In the genomic region with DNA sequence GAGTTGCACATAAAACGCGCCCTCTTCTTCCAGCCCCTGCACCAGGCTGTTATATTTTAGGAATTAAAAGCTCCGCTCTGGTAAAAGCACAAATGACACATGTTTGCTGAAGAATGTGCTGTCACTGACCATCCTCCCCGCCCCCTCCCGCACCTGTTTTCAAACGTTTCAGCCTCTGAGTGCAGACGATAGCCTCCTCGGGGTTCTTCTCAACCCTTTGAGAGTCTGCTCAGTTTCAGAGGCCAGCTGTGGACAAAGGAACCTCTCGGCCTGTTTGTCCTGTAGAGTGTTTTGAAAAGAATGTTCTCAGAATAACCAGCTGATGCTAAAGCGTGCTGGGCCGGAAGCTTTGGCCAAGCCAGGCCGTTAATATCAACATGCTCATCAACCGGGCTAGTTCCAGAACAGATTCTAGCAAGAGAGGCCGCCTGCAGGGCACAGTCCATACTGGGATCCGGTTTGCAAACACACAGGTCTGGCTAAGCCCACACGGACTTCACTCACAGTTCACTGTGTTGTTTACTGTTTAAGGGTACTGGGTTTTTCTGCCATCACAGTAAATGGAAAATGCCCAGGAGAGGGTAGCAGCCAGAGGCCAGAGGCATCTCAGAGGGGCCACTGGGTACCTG, we compare ENCODE assay signal across 2 cellular contexts.
A peak's percentile ranks its signal among the peaks of the same experiment; 100 is the strongest.
TF ChIP-seq lines count a peak whose summit lies in the region.

No MANE protein-coding gene starts in this region.

TF ChIP-seq in HCT116, 20 proteins besides CTCF, POLR2A, EP300 and RAD21:
- TF ChIP-seq TCF7L2 (IDR thresholded peaks at IDR 0.05; ENCODE audit: borderline replicate concordance, extremely low read depth, insufficient read depth, insufficient read length), result no peak
- TF ChIP-seq FOSL1 (IDR thresholded peaks at IDR 0.05; ENCODE audit: low read depth), result no peak
- TF ChIP-seq ZBTB33 (IDR thresholded peaks at IDR 0.05; ENCODE audit: extremely low read depth, insufficient replicate concordance, low read length), result no peak
- TF ChIP-seq ZFX (IDR thresholded peaks at IDR 0.05), result no peak
TF ChIP-seq in HCT116: peak in this region for 0.

TF ChIP-seq in HepG2, 621 proteins besides CTCF, POLR2A, EP300 and RAD21 (continues in another document):
- TF ChIP-seq ZNF576 (CRISPR knock-in tag; IDR thresholded peaks at IDR 0.05), result no peak
- TF ChIP-seq KLF6 (CRISPR knock-in tag; IDR thresholded peaks at IDR 0.05), result no peak
- peak; percentile 48; the same call in 1 of the 2 replicates for TF ChIP-seq MXD4 (CRISPR knock-in tag; IDR thresholded peaks at IDR 0.05)
- peak; percentile 34 for TF ChIP-seq ZEB1 (IDR thresholded peaks at IDR 0.05; ENCODE audit: insufficient replicate concordance, low read depth)
- TF ChIP-seq, protein P1, sequence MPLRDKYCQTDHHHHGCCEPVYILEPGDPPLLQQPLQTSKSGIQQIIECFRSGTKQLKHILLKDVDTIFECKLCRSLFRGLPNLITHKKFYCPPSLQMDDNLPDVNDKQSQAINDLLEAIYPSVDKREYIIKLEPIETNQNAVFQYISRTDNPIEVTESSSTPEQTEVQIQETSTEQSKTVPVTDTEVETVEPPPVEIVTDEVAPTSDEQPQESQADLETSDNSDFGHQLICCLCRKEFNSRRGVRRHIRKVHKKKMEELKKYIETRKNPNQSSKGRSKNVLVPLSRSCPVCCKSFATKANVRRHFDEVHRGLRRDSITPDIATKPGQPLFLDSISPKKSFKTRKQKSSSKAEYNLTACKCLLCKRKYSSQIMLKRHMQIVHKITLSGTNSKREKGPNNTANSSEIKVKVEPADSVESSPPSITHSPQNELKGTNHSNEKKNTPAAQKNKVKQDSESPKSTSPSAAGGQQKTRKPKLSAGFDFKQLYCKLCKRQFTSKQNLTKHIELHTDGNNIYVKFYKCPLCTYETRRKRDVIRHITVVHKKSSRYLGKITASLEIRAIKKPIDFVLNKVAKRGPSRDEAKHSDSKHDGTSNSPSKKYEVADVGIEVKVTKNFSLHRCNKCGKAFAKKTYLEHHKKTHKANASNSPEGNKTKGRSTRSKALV (CRISPR knock-in tag; IDR thresholded peaks at IDR 0.05), result peak; percentile 75; the same call in 1 of the 2 replicates
- 0 out of 2 replicates have a peak, but pooled peaks have one; percentile 37 for TF ChIP-seq KAT8 (CRISPR knock-in tag; IDR thresholded peaks at IDR 0.05)
- TF ChIP-seq THYN1 (CRISPR knock-in tag; IDR thresholded peaks at IDR 0.05; ENCODE audit: borderline replicate concordance, low read depth), result no peak
- TF ChIP-seq, protein P2, sequence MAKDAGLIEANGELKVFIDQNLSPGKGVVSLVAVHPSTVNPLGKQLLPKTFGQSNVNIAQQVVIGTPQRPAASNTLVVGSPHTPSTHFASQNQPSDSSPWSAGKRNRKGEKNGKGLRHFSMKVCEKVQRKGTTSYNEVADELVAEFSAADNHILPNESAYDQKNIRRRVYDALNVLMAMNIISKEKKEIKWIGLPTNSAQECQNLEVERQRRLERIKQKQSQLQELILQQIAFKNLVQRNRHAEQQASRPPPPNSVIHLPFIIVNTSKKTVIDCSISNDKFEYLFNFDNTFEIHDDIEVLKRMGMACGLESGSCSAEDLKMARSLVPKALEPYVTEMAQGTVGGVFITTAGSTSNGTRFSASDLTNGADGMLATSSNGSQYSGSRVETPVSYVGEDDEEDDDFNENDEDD (CRISPR knock-in tag; IDR thresholded peaks at IDR 0.05; ENCODE audit: borderline replicate concordance), result peak; percentile 32; the same call in 1 of the 2 replicates
- TF ChIP-seq PAXIP1 (CRISPR knock-in tag; conservative IDR thresholded peaks at IDR 0.05), result peak; percentile 95
- no peak for TF ChIP-seq AGO1 (IDR thresholded peaks at IDR 0.05; ENCODE audit: low read depth, low read length, poor library complexity, severe bottlenecking)
- peak; percentile 67; the same call in 1 of the 2 replicates for TF ChIP-seq ZNF3 (CRISPR knock-in tag; IDR thresholded peaks at IDR 0.05)
- TF ChIP-seq ZNF615 (CRISPR knock-in tag; IDR thresholded peaks at IDR 0.05; ENCODE audit: borderline replicate concordance), result no peak
- peak; percentile 82 for TF ChIP-seq PHF5A (CRISPR knock-in tag; IDR thresholded peaks at IDR 0.05; ENCODE audit: low read depth, unreplicated experiment)
- TF ChIP-seq, protein P3, sequence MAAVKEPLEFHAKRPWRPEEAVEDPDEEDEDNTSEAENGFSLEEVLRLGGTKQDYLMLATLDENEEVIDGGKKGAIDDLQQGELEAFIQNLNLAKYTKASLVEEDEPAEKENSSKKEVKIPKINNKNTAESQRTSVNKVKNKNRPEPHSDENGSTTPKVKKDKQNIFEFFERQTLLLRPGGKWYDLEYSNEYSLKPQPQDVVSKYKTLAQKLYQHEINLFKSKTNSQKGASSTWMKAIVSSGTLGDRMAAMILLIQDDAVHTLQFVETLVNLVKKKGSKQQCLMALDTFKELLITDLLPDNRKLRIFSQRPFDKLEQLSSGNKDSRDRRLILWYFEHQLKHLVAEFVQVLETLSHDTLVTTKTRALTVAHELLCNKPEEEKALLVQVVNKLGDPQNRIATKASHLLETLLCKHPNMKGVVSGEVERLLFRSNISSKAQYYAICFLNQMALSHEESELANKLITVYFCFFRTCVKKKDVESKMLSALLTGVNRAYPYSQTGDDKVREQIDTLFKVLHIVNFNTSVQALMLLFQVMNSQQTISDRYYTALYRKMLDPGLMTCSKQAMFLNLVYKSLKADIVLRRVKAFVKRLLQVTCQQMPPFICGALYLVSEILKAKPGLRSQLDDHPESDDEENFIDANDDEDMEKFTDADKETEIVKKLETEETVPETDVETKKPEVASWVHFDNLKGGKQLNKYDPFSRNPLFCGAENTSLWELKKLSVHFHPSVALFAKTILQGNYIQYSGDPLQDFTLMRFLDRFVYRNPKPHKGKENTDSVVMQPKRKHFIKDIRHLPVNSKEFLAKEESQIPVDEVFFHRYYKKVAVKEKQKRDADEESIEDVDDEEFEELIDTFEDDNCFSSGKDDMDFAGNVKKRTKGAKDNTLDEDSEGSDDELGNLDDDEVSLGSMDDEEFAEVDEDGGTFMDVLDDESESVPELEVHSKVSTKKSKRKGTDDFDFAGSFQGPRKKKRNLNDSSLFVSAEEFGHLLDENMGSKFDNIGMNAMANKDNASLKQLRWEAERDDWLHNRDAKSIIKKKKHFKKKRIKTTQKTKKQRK (IDR thresholded peaks at IDR 0.05; ENCODE audit: low read length), result no peak
- TF ChIP-seq ZNF430 (CRISPR knock-in tag; IDR thresholded peaks at IDR 0.05), result peak; percentile 59; the same call in 1 of the 2 replicates
- TF ChIP-seq FOXA1 (IDR thresholded peaks at IDR 0.05), result no peak
- peak; percentile 78 for TF ChIP-seq FOXA1 (CRISPR knock-in tag; IDR thresholded peaks at IDR 0.05)
- TF ChIP-seq SOX13 (IDR thresholded peaks at IDR 0.05), result 0 out of 2 replicates have a peak, but pooled peaks have one; percentile 12
- peak in 1 of 2 experiments; percentile 16; a peak in 1 of 4 replicates for TF ChIP-seq SOX13 (CRISPR knock-in tag; conservative IDR thresholded peaks at IDR 0.05 in 1 of 2, IDR thresholded peaks at IDR 0.05 in 1 of 2)
- TF ChIP-seq ZFP36 (IDR thresholded peaks at IDR 0.05; ENCODE audit: borderline replicate concordance, low read depth, low read length, partially characterized antibody), result peak; percentile 92
- TF ChIP-seq CENPT (CRISPR knock-in tag; IDR thresholded peaks at IDR 0.05; ENCODE audit: low read depth), result no peak
- peak; percentile 73 for TF ChIP-seq ZNF501 (CRISPR knock-in tag; IDR thresholded peaks at IDR 0.05)
- TF ChIP-seq DNMT1 (CRISPR knock-in tag; IDR thresholded peaks at IDR 0.05), result no peak
- TF ChIP-seq ZNF75D (CRISPR knock-in tag; IDR thresholded peaks at IDR 0.05; ENCODE audit: borderline replicate concordance), result no peak
- TF ChIP-seq FOXJ3 (CRISPR knock-in tag; IDR thresholded peaks at IDR 0.05; ENCODE audit: borderline replicate concordance), result peak; percentile 60; the same call in 1 of the 2 replicates
- TF ChIP-seq, protein P4, sequence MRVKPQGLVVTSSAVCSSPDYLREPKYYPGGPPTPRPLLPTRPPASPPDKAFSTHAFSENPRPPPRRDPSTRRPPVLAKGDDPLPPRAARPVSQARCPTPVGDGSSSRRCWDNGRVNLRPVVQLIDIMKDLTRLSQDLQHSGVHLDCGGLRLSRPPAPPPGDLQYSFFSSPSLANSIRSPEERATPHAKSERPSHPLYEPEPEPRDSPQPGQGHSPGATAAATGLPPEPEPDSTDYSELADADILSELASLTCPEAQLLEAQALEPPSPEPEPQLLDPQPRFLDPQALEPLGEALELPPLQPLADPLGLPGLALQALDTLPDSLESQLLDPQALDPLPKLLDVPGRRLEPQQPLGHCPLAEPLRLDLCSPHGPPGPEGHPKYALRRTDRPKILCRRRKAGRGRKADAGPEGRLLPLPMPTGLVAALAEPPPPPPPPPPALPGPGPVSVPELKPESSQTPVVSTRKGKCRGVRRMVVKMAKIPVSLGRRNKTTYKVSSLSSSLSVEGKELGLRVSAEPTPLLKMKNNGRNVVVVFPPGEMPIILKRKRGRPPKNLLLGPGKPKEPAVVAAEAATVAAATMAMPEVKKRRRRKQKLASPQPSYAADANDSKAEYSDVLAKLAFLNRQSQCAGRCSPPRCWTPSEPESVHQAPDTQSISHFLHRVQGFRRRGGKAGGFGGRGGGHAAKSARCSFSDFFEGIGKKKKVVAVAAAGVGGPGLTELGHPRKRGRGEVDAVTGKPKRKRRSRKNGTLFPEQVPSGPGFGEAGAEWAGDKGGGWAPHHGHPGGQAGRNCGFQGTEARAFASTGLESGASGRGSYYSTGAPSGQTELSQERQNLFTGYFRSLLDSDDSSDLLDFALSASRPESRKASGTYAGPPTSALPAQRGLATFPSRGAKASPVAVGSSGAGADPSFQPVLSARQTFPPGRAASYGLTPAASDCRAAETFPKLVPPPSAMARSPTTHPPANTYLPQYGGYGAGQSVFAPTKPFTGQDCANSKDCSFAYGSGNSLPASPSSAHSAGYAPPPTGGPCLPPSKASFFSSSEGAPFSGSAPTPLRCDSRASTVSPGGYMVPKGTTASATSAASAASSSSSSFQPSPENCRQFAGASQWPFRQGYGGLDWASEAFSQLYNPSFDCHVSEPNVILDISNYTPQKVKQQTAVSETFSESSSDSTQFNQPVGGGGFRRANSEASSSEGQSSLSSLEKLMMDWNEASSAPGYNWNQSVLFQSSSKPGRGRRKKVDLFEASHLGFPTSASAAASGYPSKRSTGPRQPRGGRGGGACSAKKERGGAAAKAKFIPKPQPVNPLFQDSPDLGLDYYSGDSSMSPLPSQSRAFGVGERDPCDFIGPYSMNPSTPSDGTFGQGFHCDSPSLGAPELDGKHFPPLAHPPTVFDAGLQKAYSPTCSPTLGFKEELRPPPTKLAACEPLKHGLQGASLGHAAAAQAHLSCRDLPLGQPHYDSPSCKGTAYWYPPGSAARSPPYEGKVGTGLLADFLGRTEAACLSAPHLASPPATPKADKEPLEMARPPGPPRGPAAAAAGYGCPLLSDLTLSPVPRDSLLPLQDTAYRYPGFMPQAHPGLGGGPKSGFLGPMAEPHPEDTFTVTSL (CRISPR knock-in tag; IDR thresholded peaks at IDR 0.05; ENCODE audit: borderline replicate concordance), result peak; percentile 83; the same call in 1 of the 2 replicates
- TF ChIP-seq RCOR2 (CRISPR knock-in tag; IDR thresholded peaks at IDR 0.05), result peak; percentile 47; the same call in 1 of the 2 replicates
- TF ChIP-seq ZNF441 (CRISPR knock-in tag; IDR thresholded peaks at IDR 0.05; ENCODE audit: borderline replicate concordance), result 0 out of 2 replicates have a peak, but pooled peaks have one; percentile 70
- TF ChIP-seq MYC (CRISPR knock-in tag; IDR thresholded peaks at IDR 0.05; ENCODE audit: borderline replicate concordance), result peak; percentile 31; the same call in 1 of the 2 replicates
- TF ChIP-seq ZBTB42 (CRISPR knock-in tag; IDR thresholded peaks at IDR 0.05), result no peak
- peak; percentile 73; the same call in 1 of the 2 replicates for TF ChIP-seq ZFX (CRISPR knock-in tag; IDR thresholded peaks at IDR 0.05; ENCODE audit: low read depth)
- no peak for TF ChIP-seq ZNF546 (CRISPR knock-in tag; conservative IDR thresholded peaks at IDR 0.05)
- TF ChIP-seq ZNF367 (CRISPR knock-in tag; IDR thresholded peaks at IDR 0.05; ENCODE audit: borderline replicate concordance), result no peak
- no peak for TF ChIP-seq REL (CRISPR knock-in tag; conservative IDR thresholded peaks at IDR 0.05)
- no peak for TF ChIP-seq ZNF780A (CRISPR knock-in tag; IDR thresholded peaks at IDR 0.05)
- TF ChIP-seq SMC3 (IDR thresholded peaks at IDR 0.05; ENCODE audit: low read length), result 0 out of 2 replicates have a peak, but pooled peaks have one; percentile 1
- no peak for TF ChIP-seq KLF15 (CRISPR knock-in tag; IDR thresholded peaks at IDR 0.05; ENCODE audit: borderline replicate concordance)
- peak; percentile 28; the same call in 1 of the 2 replicates for TF ChIP-seq RXRA (CRISPR knock-in tag; IDR thresholded peaks at IDR 0.05)
- TF ChIP-seq ZNF660 (CRISPR knock-in tag; IDR thresholded peaks at IDR 0.05; ENCODE audit: borderline replicate concordance, low read depth), result no peak
- peak; percentile 21; the same call in 1 of the 2 replicates for TF ChIP-seq HOXA3 (CRISPR knock-in tag; IDR thresholded peaks at IDR 0.05)
- TF ChIP-seq RFXANK (CRISPR knock-in tag; IDR thresholded peaks at IDR 0.05), result no peak
- peak; percentile 56 for TF ChIP-seq ASH2L (IDR thresholded peaks at IDR 0.05; ENCODE audit: insufficient read length, low read depth, low read length)
- TF ChIP-seq MIER3 (CRISPR knock-in tag; IDR thresholded peaks at IDR 0.05; ENCODE audit: borderline replicate concordance), result peak; percentile 28; the same call in 1 of the 2 replicates
- TF ChIP-seq FOXK2 (IDR thresholded peaks at IDR 0.05), result peak; percentile 79; the same call in 1 of the 2 replicates
- TF ChIP-seq ELF4 (CRISPR knock-in tag; IDR thresholded peaks at IDR 0.05; ENCODE audit: borderline replicate concordance), result no peak
- TF ChIP-seq RFXAP (CRISPR knock-in tag; IDR thresholded peaks at IDR 0.05; ENCODE audit: borderline replicate concordance), result peak; percentile 32; the same call in 1 of the 2 replicates
